ENCODE assay signal across 22 cellular contexts in genomic region chr22:37173709-37174108, GRCh38. TPM values are rescaled to one million over a fixed set of nuclear protein-coding genes. Genes with fewer than 3 reads are reported as not detected.
A peak's percentile ranks its signal among the peaks of the same experiment; 100 is the strongest.
DNase-seq lines count a peak whose midpoint lies in the region; ATAC-seq and TF ChIP-seq lines count a peak whose summit lies in the region.
"Had no signal": no experiment of that assay in that cellular context is flagged by ENCODE, and none has a peak within 500 bp of the region (broad histone marks: within the 10 kb centered on the region; RNA-seq: fewer than 3 reads in every experiment).

No MANE protein-coding gene starts in this region.

- intact Hi-C loops in MCF 10A (cut with micrococcal nuclease): no loop called here
- intact Hi-C loops in mammary epithelial cell (cut with micrococcal nuclease): no loop called here
- intact Hi-C loops in lower leg skin (cut with DNase I; ENCODE audit: low total_unique reads): no loop called here
- intact Hi-C loops in aorta (cut with DNase I): no loop called here
- intact Hi-C loops in activated CD8-positive, alpha-beta T cell treated with anti-CD3 and anti-CD28 coated beads for 36 hours (cut with micrococcal nuclease): no loop called here

- no peak overlapping the region for H3K27ac ChIP-seq in mammary epithelial cell (ENCODE audit: insufficient read depth, low read depth, low read length)
- H3K27ac ChIP-seq in aorta (ENCODE audit: low read depth in 1 of 2, low read length in 2 of 2): no peak overlapping the region
- H3K27ac ChIP-seq: uterus had no signal

- H3K27me3 Mint-ChIP-seq in MCF 10A (ENCODE audit: insufficient read depth, unreplicated experiment): peaks cover 23% of the 10 kb centered on the region
- H3K27me3 Mint-ChIP-seq in activated CD8-positive, alpha-beta T cell treated with anti-CD3 and anti-CD28 coated beads for 36 hours: no peaks in the 10 kb centered on the region

- no peak overlapping the region for H3K4me3 ChIP-seq in mammary epithelial cell (replicated peaks in 1 of 3; ENCODE audit: insufficient read depth in 1 of 3, low read depth in 2 of 3, low read length in 3 of 3)
- no peak overlapping the region for H3K4me3 ChIP-seq in fibroblast of mammary gland (ENCODE audit: control insufficient read depth, low read depth, low read length)
- H3K4me3 ChIP-seq in lower leg skin (ENCODE audit: low read depth, poor library complexity, severe bottlenecking): no peak overlapping the region
- H3K4me3 ChIP-seq in aorta (ENCODE audit: low read length in 2 of 2): no peak overlapping the region
- H3K4me3 ChIP-seq: uterus had no signal

- no peaks in the 10 kb centered on the region for H3K36me3 Mint-ChIP-seq in MCF 10A (ENCODE audit: insufficient read depth, unreplicated experiment)
- H3K36me3 Mint-ChIP-seq in activated CD8-positive, alpha-beta T cell treated with anti-CD3 and anti-CD28 coated beads for 36 hours (ENCODE audit: low read depth): no peaks in the 10 kb centered on the region
- H3K36me3 Mint-ChIP-seq: mesothelial cell of epicardium had no signal

- H4K20me1 ChIP-seq in mammary epithelial cell (ENCODE audit: insufficient read depth, low read length): no peaks in the 10 kb centered on the region

- peaks cover 7% of the 10 kb centered on the region for H3K4me1 ChIP-seq in mammary epithelial cell (ENCODE audit: insufficient read depth, low read length)
- no peaks in the 10 kb centered on the region for H3K4me1 ChIP-seq in aorta (ENCODE audit: control insufficient read depth in 1 of 2, insufficient read depth in 2 of 2, low read length in 2 of 2)

- ATAC-seq in aorta (ENCODE audit: low FRiP score) (peak; percentile 57), HG02588 (IDR thresholded peaks at IDR 0.05; ENCODE audit: unreplicated experiment) (no peak)
- no peak for ATAC-seq in activated CD8-positive, alpha-beta T cell treated with anti-CD3 and anti-CD28 coated beads for 36 hours
- ATAC-seq: HCT116, Panc1 had no signal

- H3K27me3 ChIP-seq in mammary epithelial cell (ENCODE audit: insufficient read depth, low read length) (peaks cover 8% of the 10 kb centered on the region), aorta (ENCODE audit: control insufficient read depth in 1 of 2, insufficient read depth in 2 of 2, low read length in 1 of 2) (no peaks in the 10 kb centered on the region)
- H3K27me3 ChIP-seq: uterus had no signal

- no peak overlapping the region for H3K4me3 Mint-ChIP-seq in MCF 10A (ENCODE audit: unreplicated experiment)
- H3K4me3 Mint-ChIP-seq in activated CD8-positive, alpha-beta T cell treated with anti-CD3 and anti-CD28 coated beads for 36 hours: no peak overlapping the region
- H3K4me3 Mint-ChIP-seq: activated naive CD4-positive, alpha-beta T cell treated with anti-CD3 and anti-CD28 coated beads, Interleukin-2, amount 10 ng/mL, durations not matched to agents 7 days and 5 days; mesothelial cell of epicardium had no signal

- no peaks in the 10 kb centered on the region for H3K9me3 ChIP-seq in mammary epithelial cell (replicated peaks; ENCODE audit: insufficient read depth, low read length)
- no peaks in the 10 kb centered on the region for H3K9me3 ChIP-seq in aorta (ENCODE audit: control insufficient read depth, low read length)
- H3K9me3 ChIP-seq: uterus had no signal

- H3K9me3 Mint-ChIP-seq in MCF 10A (ENCODE audit: unreplicated experiment): no peaks in the 10 kb centered on the region
- no peaks in the 10 kb centered on the region for H3K9me3 Mint-ChIP-seq in activated CD8-positive, alpha-beta T cell treated with anti-CD3 and anti-CD28 coated beads for 36 hours
- H3K9me3 Mint-ChIP-seq: mesothelial cell of epicardium had no signal

- no peak overlapping the region for H3K27ac Mint-ChIP-seq in MCF 10A (ENCODE audit: low read depth, unreplicated experiment)
- no peak overlapping the region for H3K27ac Mint-ChIP-seq in activated CD8-positive, alpha-beta T cell treated with anti-CD3 and anti-CD28 coated beads for 36 hours
- H3K27ac Mint-ChIP-seq: activated naive CD4-positive, alpha-beta T cell treated with anti-CD3 and anti-CD28 coated beads, Interleukin-2, amount 10 ng/mL, durations not matched to agents 7 days and 5 days; mesothelial cell of epicardium had no signal

- in situ Hi-C loops in mammary epithelial cell (cut with MboI; ENCODE audit: low sequenced_read_pairs in 2 of 2): no loop called here

- H2AFZ ChIP-seq in mammary epithelial cell (ENCODE audit: low read depth, low read length): no peak overlapping the region

- H3K9ac ChIP-seq in mammary epithelial cell (ENCODE audit: insufficient read depth, low read length): no peak overlapping the region

- BruUV-seq in MCF 10A (replicated peaks; lab: Mats Ljungman, UMichigan) (no TSS peak), mammary epithelial cell (replicated peaks; lab: Mats Ljungman, UMichigan) (no TSS peak)

- dilution Hi-C loops in mammary epithelial cell (cut with HindIII; ENCODE audit: low sequenced_read_pairs): no loop called here

- H3K36me3 ChIP-seq in mammary epithelial cell (ENCODE audit: insufficient read depth, low read length): no peaks in the 10 kb centered on the region
- H3K36me3 ChIP-seq in aorta (ENCODE audit: control insufficient read depth in 1 of 2, insufficient read depth in 2 of 2, low read length in 1 of 2): no peaks in the 10 kb centered on the region
- H3K36me3 ChIP-seq: uterus had no signal

- DNase-seq in MCF 10A (ENCODE audit: unreplicated experiment): peak; percentile 51
- no peak for DNase-seq in mammary epithelial cell
- DNase-seq in fibroblast of mammary gland (ENCODE audit: low read depth): peak; percentile 93
- peak; percentile 69 to 88 for DNase-seq in lower leg skin (ENCODE audit: low spot score in 2 of 2)
- DNase-seq in aorta: peak in 1 of 2 donors; percentile 74
- no peak for DNase-seq in NCI-H2196 treated with DMSO at 0.1 percent for 48 hours (lab: John Stamatoyannopoulos, UW; ENCODE audit: unreplicated experiment)
- DNase-seq in activated CD8-positive, alpha-beta T cell treated with anti-CD3 and anti-CD28 coated beads for 36 hours: no peak
- DNase-seq: ACHN; activated naive CD4-positive, alpha-beta T cell treated with anti-CD3 and anti-CD28 coated beads, Interleukin-2, amount 10 ng/mL, durations not matched to agents 7 days and 5 days; COR-L47; effector memory CD4-positive, alpha-beta T cell; NCI-H1930; stimulated activated naive CD4-positive, alpha-beta T cell had no signal

- no peak overlapping the region for H3K4me2 ChIP-seq in mammary epithelial cell (ENCODE audit: insufficient read depth, low read depth, low read length)

- CTCF ChIA-PET in MCF 10A (lab: Yijun Ruan, JAX): interaction anchor here (4.2 kb wide), 1 partner anchor 25 kb away, joined by 23 read pairs; no protein-coding TSS in a partner anchor
- CTCF ChIA-PET in mammary epithelial cell (lab: Charles Lee; ENCODE audit: low non-redundant PET): interaction anchor here (0.9 kb wide), 1 partner anchor 86 kb away, joined by 3 read pairs; no protein-coding TSS in a partner anchor
- CTCF ChIA-PET in activated CD8-positive, alpha-beta T cell treated with anti-CD3 and anti-CD28 coated beads for 36 hours (lab: Charles Lee): interaction anchor here (0.9 to 3.5 kb wide), 4 partner anchors 8 to 26 kb away, joined by 3 to 15 read pairs (median 4); no protein-coding TSS in a partner anchor

- WGBS in mammary epithelial cell (ENCODE audit: low coverage, missing lambda C conversion rate): 79% methylated on average over 6 of the region's 6 CpGs
- WGBS in lower leg skin, 2 donors: 35 to 56% methylated on average over 6 of the region's 6 CpGs
- WGBS in aorta, 2 donors: 88 to 97% methylated on average over 6 of the region's 6 CpGs

- no peak for TF ChIP-seq POLR2A in lower leg skin (IDR thresholded peaks at IDR 0.05)

- no peaks in the 10 kb centered on the region for H3K79me2 ChIP-seq in mammary epithelial cell (ENCODE audit: insufficient read depth, low read length)

- TF ChIP-seq CTCF in MCF 10A (IDR thresholded peaks at IDR 0.05; ENCODE audit: unreplicated experiment): no peak
- TF ChIP-seq CTCF in mammary epithelial cell (conservative IDR thresholded peaks at IDR 0.05 in 1 of 2, IDR thresholded peaks at IDR 0.05 in 1 of 2; ENCODE audit: extremely low read depth in 1 of 2, insufficient read depth in 1 of 2, low read depth in 1 of 2, low read length in 2 of 2): no peak
- no peak for TF ChIP-seq CTCF in fibroblast of mammary gland (conservative IDR thresholded peaks at IDR 0.05; ENCODE audit: control insufficient read depth, insufficient read depth, low read depth, low read length)
- TF ChIP-seq CTCF in lower leg skin (IDR thresholded peaks at IDR 0.05): no peak
- no peak for TF ChIP-seq CTCF in activated CD8-positive, alpha-beta T cell treated with anti-CD3 and anti-CD28 coated beads for 36 hours (IDR thresholded peaks at IDR 0.05)

- POLR2A ChIA-PET in MCF 10A (lab: Yijun Ruan, JAX): interaction anchor here (1.3 to 1.4 kb wide), 2 partner anchors 24 to 26 kb away, joined by 4 to 5 read pairs; no protein-coding TSS in a partner anchor
- POLR2A ChIA-PET in activated CD8-positive, alpha-beta T cell treated with anti-CD3 and anti-CD28 coated beads for 36 hours (lab: Charles Lee): interaction anchor here (0.8 to 2.0 kb wide), 3 partner anchors 22 to 52 kb away, joined by 3 to 8 read pairs (median 6); partner anchors contain the start of gene IL2RB

- H3K4me1 Mint-ChIP-seq in MCF 10A (ENCODE audit: insufficient read depth, unreplicated experiment): peaks cover 39% of the 10 kb centered on the region
- peaks cover 38% of the 10 kb centered on the region for H3K4me1 Mint-ChIP-seq in activated CD8-positive, alpha-beta T cell treated with anti-CD3 and anti-CD28 coated beads for 36 hours (ENCODE audit: low read depth)

RNA-seq across cellular contexts. Expression of gene C1QTNF6, which starts 14.3 kb away (rescaled TPM):
- 6.6 and 11.6 TPM in 2 replicates for total RNA-seq in MCF 10A (2022)
- total RNA-seq in mammary epithelial cell: 1 to 10 TPM; 3.3 to 3.7 TPM
- polyA plus RNA-seq in mammary epithelial cell: 3.1 TPM
- 4.7 TPM for polyA minus RNA-seq in mammary epithelial cell
- total RNA-seq in lower leg skin: 1 to 10 TPM in 3 of 4 donors, under 1 TPM in 1; 0.81 to 8.9 (median 2.1) TPM
- 1 to 10 TPM; 2.4 to 7.0 TPM for total RNA-seq in aorta
- polyA plus RNA-seq in aorta: 10 to 100 TPM in 1 of 2 donors, 1 to 10 TPM in 1; 3.1 to 11.9 TPM
- 1 to 10 TPM; 6.4 TPM for total RNA-seq in activated CD8-positive, alpha-beta T cell treated with anti-CD3 and anti-CD28 coated beads for 36 hours

RNA-seq across cellular contexts. Expression of gene IL2RB, which starts 24.0 kb away (rescaled TPM):
- total RNA-seq in MCF 10A (2022) (not detected in 2 replicates), mammary epithelial cell (under 1 TPM; 0.40 to 0.50 TPM), lower leg skin (10 to 100 TPM in 1 of 4 donors, 1 to 10 TPM in 3; 6.1 to 15.9 (median 8.8) TPM), aorta (1 to 10 TPM; 2.0 to 4.5 TPM)
- polyA plus RNA-seq in mammary epithelial cell (0.05 TPM), aorta (1 to 10 TPM in 1 of 2 donors, under 1 TPM in 1; 0.23 to 1.3 TPM)
- polyA minus RNA-seq in mammary epithelial cell: not detected
- 100 to 1,000 TPM; 263 to 268 TPM for total RNA-seq in activated CD8-positive, alpha-beta T cell treated with anti-CD3 and anti-CD28 coated beads for 36 hours
- total RNA-seq: G401 had no signal

RNA-seq across cellular contexts. Expression of gene SSTR3, which starts 38.6 kb away (rescaled TPM):
- total RNA-seq in MCF 10A (2022) (not detected in 2 replicates), mammary epithelial cell (not detected), lower leg skin (not detected), aorta (not detected)
- polyA plus RNA-seq in mammary epithelial cell (not detected), aorta (not detected)
- not detected for polyA minus RNA-seq in mammary epithelial cell
- total RNA-seq in activated CD8-positive, alpha-beta T cell treated with anti-CD3 and anti-CD28 coated beads for 36 hours: 1 to 10 TPM; 7.9 to 8.5 TPM
- total RNA-seq: G401, glomerular endothelial cell, M059J, skeletal muscle tissue had no signal

Comparison
In these comparisons a context has a peak if more than half of its experiments do, and no peak if none do; other contexts are left out.
1. DNase-seq: peak in MCF 10A (single experiment), fibroblast of mammary gland (single experiment) and lower leg skin (2 of 2); none in mammary epithelial cell (single experiment), NCI-H2196 treated with DMSO at 0.1 percent for 48 hours (single experiment) and activated CD8-positive, alpha-beta T cell treated with anti-CD3 and anti-CD28 coated beads for 36 hours (single experiment).
2. RNA of gene IL2RB, which starts 24.0 kb away (total RNA-seq): 263 to 268 TPM in activated CD8-positive, alpha-beta T cell treated with anti-CD3 and anti-CD28 coated beads for 36 hours; 6.1 to 15.9 TPM in lower leg skin, 2.0 to 4.5 TPM in aorta, 0.40 to 0.50 TPM in mammary epithelial cell and not detected in MCF 10A; every median in the first group is over 10 times any median in the second.